Comparison of ENCODE assay signal across 19 cellular contexts in genomic region chr9:114051706-114052105, GRCh38. TPM values are rescaled to one million over a fixed set of nuclear protein-coding genes. Genes with fewer than 3 reads are reported as not detected.
DNase-seq lines count a peak whose midpoint lies in the region; ATAC-seq and TF ChIP-seq lines count a peak whose summit lies in the region.
"Had no signal": no experiment of that assay in that cellular context is flagged by ENCODE, and none has a peak within 500 bp of the region (broad histone marks: within the 10 kb centered on the region; RNA-seq: fewer than 3 reads in every experiment).

No MANE protein-coding gene starts in this region.

- TF ChIP-seq CTCF in right atrium auricular region (IDR thresholded peaks at IDR 0.05), result no peak
- TF ChIP-seq CTCF in heart left ventricle (IDR thresholded peaks at IDR 0.05), result no peak

- H3K27ac ChIP-seq in right atrium auricular region, result no peak overlapping the region
- H3K27ac ChIP-seq in heart left ventricle, result no peak overlapping the region
- H3K27ac ChIP-seq: GM23248 had no signal

- peak; percentile 34 for DNase-seq in right atrium auricular region (ENCODE audit: low spot score)
- DNase-seq in heart left ventricle, result no peak
- peak; percentile 28 for DNase-seq in left lobe of liver (ENCODE audit: low spot score)
- DNase-seq in posterior vena cava (ENCODE audit: low spot score), result peak; percentile 17
- DNase-seq in GM19238 (ENCODE audit: insufficient read length, low spot score), result no peak
- no peak for DNase-seq in activated T-cell treated with anti-CD3 and anti-CD28 coated beads, Interleukin-2, amount 50 U/mL, for 1 hour
- DNase-seq in central memory CD4-positive, alpha-beta T cell, result no peak
- DNase-seq: BE2C, COR-L47, DMS153, DMS79 treated with DMSO at 0.1 percent for 48 hours, EL, GM23248 had no signal

- H3K27me3 ChIP-seq in right atrium auricular region (no peaks in the 10 kb centered on the region), heart left ventricle (no peaks in the 10 kb centered on the region)
- H3K27me3 ChIP-seq: BE2C had no signal

- no peaks in the 10 kb centered on the region for H3K9me3 ChIP-seq in right atrium auricular region
- no peaks in the 10 kb centered on the region for H3K9me3 ChIP-seq in heart left ventricle
- H3K9me3 ChIP-seq: BE2C had no signal

- no peak for ATAC-seq in heart left ventricle
- no peak for ATAC-seq in left lobe of liver
- ATAC-seq in GM21381 (IDR thresholded peaks at IDR 0.05; ENCODE audit: unreplicated experiment), result no peak
- ATAC-seq: CD8-positive, alpha-beta T cell; HCT116; HepG2 had no signal

- no peak for TF ChIP-seq POLR2A in heart left ventricle (IDR thresholded peaks at IDR 0.05)

- WGBS in heart left ventricle, 4 donors, result 87 to 90% (median 90%) methylated on average over 6 to 7 of the region's 7 CpGs

- intact Hi-C loops in heart left ventricle (cut with DNase I) (no loop called here), posterior vena cava (cut with DNase I) (no loop called here)

- H3K4me1 ChIP-seq in right atrium auricular region (no peaks in the 10 kb centered on the region), heart left ventricle (no peaks in the 10 kb centered on the region)
- H3K4me1 ChIP-seq: BE2C had no signal

- no peak overlapping the region for H3K4me3 ChIP-seq in right atrium auricular region
- no peak overlapping the region for H3K4me3 ChIP-seq in heart left ventricle
- H3K4me3 ChIP-seq: GM23248 had no signal

- H3K36me3 ChIP-seq in right atrium auricular region, result peaks cover 24% of the 10 kb centered on the region
- H3K36me3 ChIP-seq in heart left ventricle, result peaks cover 0 to 38% (median 20%) of the 10 kb centered on the region in 9 donors

RNA-seq across cellular contexts. Expression of gene AMBP, which starts 26.4 kb away (rescaled TPM):
- total RNA-seq in right atrium auricular region, result not detected
- under 1 TPM in 2 of 9 donors, not detected in 7; 0.20 to 0.32 TPM for total RNA-seq in heart left ventricle
- polyA plus RNA-seq in heart left ventricle, result under 1 TPM in 1 of 2 donors, not detected in 1; 0.08 TPM
- 6,364 TPM for total RNA-seq in left lobe of liver
- under 1 TPM in 1 of 2 donors, not detected in 1; 0.65 TPM for total RNA-seq in posterior vena cava
- total RNA-seq: CD8-positive, alpha-beta T cell; GM23248 had no signal
- polyA plus RNA-seq: CD14-positive monocyte, GM23248 had no signal

RNA-seq across cellular contexts. Expression of gene KIF12, which starts 47.4 kb away (rescaled TPM):
- not detected for total RNA-seq in right atrium auricular region
- under 1 TPM in 1 of 9 donors, not detected in 8; 0.21 TPM for total RNA-seq in heart left ventricle
- under 1 TPM in 1 of 2 donors, not detected in 1; 0.08 TPM for polyA plus RNA-seq in heart left ventricle
- 18.5 TPM for total RNA-seq in left lobe of liver
- total RNA-seq in posterior vena cava, result not detected
- total RNA-seq: CD8-positive, alpha-beta T cell; GM23248 had no signal
- polyA plus RNA-seq: AG04450, CD14-positive monocyte, GM23248 had no signal

Comparison
In these comparisons a context has a peak if more than half of its experiments do, and no peak if none do; other contexts are left out.
1. DNase-seq: peak in right atrium auricular region (single experiment), left lobe of liver (single experiment) and posterior vena cava (single experiment); none in heart left ventricle (0 of 5), GM19238 (single experiment), activated T-cell treated with anti-CD3 and anti-CD28 coated beads, Interleukin-2, amount 50 U/mL, for 1 hour (single experiment) and central memory CD4-positive, alpha-beta T cell (single experiment).
2. RNA of gene AMBP, which starts 26.4 kb away (total RNA-seq): 6,364 TPM in left lobe of liver (single experiment); 0.65 TPM in posterior vena cava, not detected in right atrium auricular region and 0.20 to 0.32 TPM in heart left ventricle; every median in the first group is over 1,000 times any median in the second.
3. RNA of gene KIF12, which starts 47.4 kb away (total RNA-seq): 18.5 TPM in left lobe of liver (single experiment); 0.21 TPM in heart left ventricle, not detected in right atrium auricular region and not detected in posterior vena cava; every median in the first group is over 10 times any median in the second.